In genomic region chr1:93136445-93136844, GRCh38 we compare ENCODE assay signal across 19 cellular contexts. TPM values are rescaled to one million over a fixed set of nuclear protein-coding genes. Genes with fewer than 3 reads are reported as not detected.
A peak's percentile ranks its signal among the peaks of the same experiment; 100 is the strongest.
DNase-seq lines count a peak whose midpoint lies in the region; ATAC-seq and TF ChIP-seq lines count a peak whose summit lies in the region.
"Had no signal": no experiment of that assay in that cellular context is flagged by ENCODE, and none has a peak within 500 bp of the region (broad histone marks: within the 10 kb centered on the region; RNA-seq: fewer than 3 reads in every experiment).

No MANE protein-coding gene starts in this region.

- intact Hi-C loops in IMR-90 (cut with micrococcal nuclease): no loop called here

- POLR2A ChIA-PET in IMR-90 (lab: Charles Lee; ENCODE audit: unreplicated experiment): no interaction called here

- in situ Hi-C loops in IMR-90 (cut with MboI; ENCODE audit: low sequenced_read_pairs): no loop called here

- no peak overlapping the region for H3K9ac ChIP-seq in IMR-90 (ENCODE audit: low read depth, low read length)
- H3K9ac ChIP-seq: BLaER1 had no signal

- H3K79me1 ChIP-seq in IMR-90 (ENCODE audit: low read depth in 1 of 2, low read length in 2 of 2): peaks cover 0 to 15% of the 10 kb centered on the region in 2 experiments; a peak in 3 of 4 replicates

- 100% methylated on average over 2 of the region's 5 CpGs; no CpG with 5 or more reads in 1 of the 2 experiments for whole genome bisulfite sequencing in IMR-90 (ENCODE audit: extremely low coverage in 2 of 2, insufficient read length in 1 of 2), 2 experiments

- H3K4me3 Mint-ChIP-seq in activated T-helper 17 cell treated with anti-CD3 and anti-CD28 coated beads, Interleukin-2, amount 50 U/mL, for 72 hours: no peak overlapping the region
- H3K4me3 Mint-ChIP-seq: B cell; CD8-positive, alpha-beta T cell; HFFc6 had no signal

- H3K36me3 ChIP-seq in IMR-90 (ENCODE audit: control insufficient read depth, insufficient read depth, low read length): peaks cover 11% of the 10 kb centered on the region

- H2BK120ac ChIP-seq in IMR-90 (ENCODE audit: low read depth, low read length): no peak overlapping the region

- H3K27ac ChIP-seq in IMR-90 (ENCODE audit: insufficient read depth, low read length): no peak overlapping the region
- H3K27ac ChIP-seq in VCaP: peak overlapping the region; percentile 29; the same call in 1 of the 2 replicates
- H3K27ac ChIP-seq: BLaER1, C4-2B had no signal

- ATAC-seq in IMR-90 (ENCODE audit: low read depth) (no peak), GM19023 (IDR thresholded peaks at IDR 0.05; ENCODE audit: unreplicated experiment) (no peak), GM21723 (IDR thresholded peaks at IDR 0.05; ENCODE audit: unreplicated experiment) (no peak)
- ATAC-seq in activated T-helper 17 cell treated with anti-CD3 and anti-CD28 coated beads, Interleukin-2, amount 50 U/mL, for 72 hours (replicated peaks): no peak
- ATAC-seq: CD8-positive, alpha-beta T cell; GM12878 had no signal

- no peak overlapping the region for H4K5ac ChIP-seq in IMR-90 (ENCODE audit: low read depth, low read length)

- no peak overlapping the region for H2BK5ac ChIP-seq in IMR-90 (ENCODE audit: low read depth, low read length, poor library complexity, severe bottlenecking)

- TF ChIP-seq CTCF in IMR-90 (conservative IDR thresholded peaks at IDR 0.05; ENCODE audit: low read depth, low read length) (no peak), VCaP (conservative IDR thresholded peaks at IDR 0.05) (no peak)

- dilution Hi-C loops in IMR-90 (cut with HindIII; ENCODE audit: low sequenced_read_pairs, unreplicated experiment): no loop called here

- no peak overlapping the region for H3K56ac ChIP-seq in IMR-90 (ENCODE audit: extremely low read depth, insufficient read depth, low read length)

- H3K27me3 Mint-ChIP-seq in activated T-helper 17 cell treated with anti-CD3 and anti-CD28 coated beads, Interleukin-2, amount 50 U/mL, for 72 hours: no peaks in the 10 kb centered on the region
- H3K27me3 Mint-ChIP-seq: B cell; CD4-positive, CD25-positive, alpha-beta regulatory T cell had no signal

- H3K18ac ChIP-seq in IMR-90 (ENCODE audit: low read depth, low read length): no peak overlapping the region

- no peaks in the 10 kb centered on the region for H3K9me3 ChIP-seq in IMR-90 (ENCODE audit: control insufficient read depth, insufficient read depth, low read length)
- H3K9me3 ChIP-seq: BLaER1, HAP-1 had no signal

- peak overlapping the region; percentile 28 for H3K27ac Mint-ChIP-seq in activated T-helper 17 cell treated with anti-CD3 and anti-CD28 coated beads, Interleukin-2, amount 50 U/mL, for 72 hours
- H3K27ac Mint-ChIP-seq: B cell; CD4-positive, CD25-positive, alpha-beta regulatory T cell; HFFc6 had no signal

- no peak overlapping the region for H3K4me2 ChIP-seq in IMR-90 (ENCODE audit: low read depth, low read length)
- H3K4me2 ChIP-seq: BLaER1 had no signal

- CTCF ChIA-PET in IMR-90 (lab: Yijun Ruan, JAX): no interaction called here

- no peak for TF ChIP-seq POLR2A in IMR-90 (IDR thresholded peaks at IDR 0.05; ENCODE audit: low read depth, low read length)

- no peaks in the 10 kb centered on the region for H3K27me3 ChIP-seq in IMR-90 (ENCODE audit: control insufficient read depth, insufficient read depth, low read length)
- H3K27me3 ChIP-seq: BLaER1 had no signal

- H2BK15ac ChIP-seq in IMR-90 (ENCODE audit: low read depth, low read length): no peak overlapping the region

- no peaks in the 10 kb centered on the region for H3K9me3 Mint-ChIP-seq in activated T-helper 17 cell treated with anti-CD3 and anti-CD28 coated beads, Interleukin-2, amount 50 U/mL, for 72 hours
- H3K9me3 Mint-ChIP-seq: CD4-positive, CD25-positive, alpha-beta regulatory T cell; CD8-positive, alpha-beta T cell; HFFc6 had no signal

- H3K4me1 ChIP-seq in IMR-90 (ENCODE audit: control insufficient read depth, insufficient read depth, low read length): no peaks in the 10 kb centered on the region
- H3K4me1 ChIP-seq: BLaER1, HAP-1 had no signal

- H4K8ac ChIP-seq in IMR-90 (ENCODE audit: low read depth in 2 of 2, low read length in 2 of 2): no peak overlapping the region

- H2AFZ ChIP-seq in IMR-90 (replicated peaks; ENCODE audit: low read length, poor library complexity): no peak overlapping the region

- BruUV-seq in IMR-90 (replicated peaks; lab: Mats Ljungman, UMichigan): no TSS peak

- H3K14ac ChIP-seq in IMR-90 (replicated peaks; ENCODE audit: low read depth, low read length): no peak overlapping the region

- no peak for TF ChIP-seq RAD21 in IMR-90 (IDR thresholded peaks at IDR 0.05; ENCODE audit: low read length)

- no peak overlapping the region for H4K91ac ChIP-seq in IMR-90 (ENCODE audit: insufficient read depth, low read depth, low read length)

- DNase-seq in IMR-90 (no peak), epidermal melanocyte (ENCODE audit: insufficient read length, low spot score) (no peak)
- DNase-seq: CD4-positive, CD25-positive, alpha-beta regulatory T cell; CD8-positive, alpha-beta T cell; DMS 273 treated with DMSO at 0.1 percent for 48 hours; DMS79; EL; GDM1; GOT3; HFFc6 had no signal

- peaks cover 12% of the 10 kb centered on the region for H3K36me3 Mint-ChIP-seq in activated T-helper 17 cell treated with anti-CD3 and anti-CD28 coated beads, Interleukin-2, amount 50 U/mL, for 72 hours (ENCODE audit: low read depth)

- H3K4me3 ChIP-seq in IMR-90 (ENCODE audit: insufficient read depth, low read depth, low read length): no peak overlapping the region
- H3K4me3 ChIP-seq: BLaER1, GM12878, HAP-1 had no signal

- H2BK20ac ChIP-seq in IMR-90 (ENCODE audit: low read depth, low read length): no peak overlapping the region

- no peak overlapping the region for H2AK9ac ChIP-seq in IMR-90 (replicated peaks; ENCODE audit: low read depth, low read length, poor library complexity)

- H3K4ac ChIP-seq in IMR-90 (ENCODE audit: low read depth, low read length): no peak overlapping the region

- H4K20me1 ChIP-seq in IMR-90 (ENCODE audit: insufficient read depth, low read length): no peaks in the 10 kb centered on the region

- H3K9me1 ChIP-seq in IMR-90 (ENCODE audit: insufficient read depth, low read length): peaks cover 4% of the 10 kb centered on the region; the same call in 1 of the 2 replicates

- peaks cover 5% of the 10 kb centered on the region for H3K4me1 Mint-ChIP-seq in activated T-helper 17 cell treated with anti-CD3 and anti-CD28 coated beads, Interleukin-2, amount 50 U/mL, for 72 hours
- H3K4me1 Mint-ChIP-seq: B cell had no signal

- no peak overlapping the region for H2AK5ac ChIP-seq in IMR-90 (ENCODE audit: low read depth, low read length)

- no peak overlapping the region for H3K23ac ChIP-seq in IMR-90 (ENCODE audit: low read depth, low read length)

TF ChIP-seq in IMR-90, 13 proteins besides CTCF, POLR2A, EP300 and RAD21:
- TF ChIP-seq MAFK (IDR thresholded peaks at IDR 0.05; ENCODE audit: low read depth, low read length): 0 out of 2 replicates have a peak, but pooled peaks have one; percentile 28
- TF ChIP-seq FOS (IDR thresholded peaks at IDR 0.05; ENCODE audit: low read depth, low read length): no peak
- no peak for TF ChIP-seq RFX5 (IDR thresholded peaks at IDR 0.05; ENCODE audit: low read depth, low read length)
- no peak for TF ChIP-seq BHLHE40 (IDR thresholded peaks at IDR 0.05; ENCODE audit: low read depth, low read length)

RNA-seq across cellular contexts. Expression of gene TMED5, which starts 43.8 kb away (rescaled TPM):
- total RNA-seq in IMR-90 (2012; rRNA removed): 20.1 and 53.3 TPM in 2 replicates
- polyA plus RNA-seq in IMR-90 (2012; rRNA removed): 38.1 and 39.0 TPM in 2 replicates
- 11.1 and 12.9 TPM in 2 replicates for polyA plus RNA-seq in IMR-90 (2012; cell fraction: cytosol; rRNA removed)
- polyA plus RNA-seq in IMR-90 (2012; cell fraction: nucleus; rRNA removed; ENCODE audit: low replicate concordance): 5.0 and 19.1 TPM in 2 replicates
- total RNA-seq in activated T-helper 17 cell treated with anti-CD3 and anti-CD28 coated beads, Interleukin-2, amount 50 U/mL, for 72 hours: 10 to 100 TPM; 37.6 to 43.1 TPM

RNA-seq across cellular contexts. Expression of gene CCDC18, which starts 44.1 kb away (rescaled TPM):
- total RNA-seq in IMR-90 (2012; rRNA removed): 7.3 and 20.0 TPM in 2 replicates
- 4.3 and 5.5 TPM in 2 replicates for polyA plus RNA-seq in IMR-90 (2012; rRNA removed)
- polyA plus RNA-seq in IMR-90 (2012; cell fraction: cytosol; rRNA removed): 0.74 and 0.75 TPM in 2 replicates
- 1.8 and 8.3 TPM in 2 replicates for polyA plus RNA-seq in IMR-90 (2012; cell fraction: nucleus; rRNA removed; ENCODE audit: low replicate concordance)
- total RNA-seq in activated T-helper 17 cell treated with anti-CD3 and anti-CD28 coated beads, Interleukin-2, amount 50 U/mL, for 72 hours: 10 to 100 TPM; 12.7 to 15.2 TPM

RNA-seq across cellular contexts. Expression of gene MTF2, which starts 57.4 kb away (rescaled TPM):
- 33.3 and 39.8 TPM in 2 replicates for total RNA-seq in IMR-90 (2012; rRNA removed)
- 9.5 and 10.6 TPM in 2 replicates for polyA plus RNA-seq in IMR-90 (2012; rRNA removed)
- 2.1 and 2.5 TPM in 2 replicates for polyA plus RNA-seq in IMR-90 (2012; cell fraction: cytosol; rRNA removed)
- 1.8 and 10.8 TPM in 2 replicates for polyA plus RNA-seq in IMR-90 (2012; cell fraction: nucleus; rRNA removed; ENCODE audit: low replicate concordance)
- 10 to 100 TPM; 50.0 to 58.5 TPM for total RNA-seq in activated T-helper 17 cell treated with anti-CD3 and anti-CD28 coated beads, Interleukin-2, amount 50 U/mL, for 72 hours
